Comparison of ENCODE assay signal across 8 cellular contexts in genomic region chr14:96204151-96205058, GRCh38. TPM values are rescaled to one million over a fixed set of nuclear protein-coding genes. Genes with fewer than 3 reads are reported as not detected.
A peak's percentile ranks its signal among the peaks of the same experiment; 100 is the strongest.
DNase-seq lines count a peak whose midpoint lies in the region; ATAC-seq and TF ChIP-seq lines count a peak whose summit lies in the region.

Gene BDKRB2, plus strand, starts transcription at chr14:96204839. Its CDS starts 32,269 bp downstream, at chr14:96237108.

- DNase-seq in HS-27A (ENCODE audit: low read depth), result peak; percentile 29
- peak; percentile 59 for DNase-seq in NOMO-1 treated with DMSO at 0.1 percent for 48 hours (lab: John Stamatoyannopoulos, UW; ENCODE audit: unreplicated experiment)
- peak; percentile 63 for DNase-seq in cerebellum (ENCODE audit: low spot score)
- peak; percentile 62 for DNase-seq in kidney epithelial cell (ENCODE audit: low read depth)
- DNase-seq in spleen, result peak; percentile 74
- DNase-seq in effector CD4-positive, alpha-beta T cell, result no peak

- peak within 1 kb of the TSS; percentile 81 for H3K4me2 ChIP-seq in BLaER1

- H3K27ac ChIP-seq in BLaER1 (no peak within 1 kb of the TSS), spleen (peak within 1 kb of the TSS in 2 of 8 donors; percentile 30 to 33)

- 15 to 20% (median 16%) methylated on average over 29 to 41 of the region's 41 CpGs for WGBS in spleen, 5 donors

- peak within 1 kb of the TSS; percentile 3; the same call in 1 of the 2 replicates for H3K4me3 ChIP-seq in BLaER1
- peak within 1 kb of the TSS; percentile 54 for H3K4me3 ChIP-seq in kidney epithelial cell (ENCODE audit: low read depth, low read length)
- peak within 1 kb of the TSS in 4 of 8 donors; percentile 1 to 40 (median 12) for H3K4me3 ChIP-seq in spleen

- H3K9me3 ChIP-seq in BLaER1, result no peaks in the 10 kb centered on the region
- H3K9me3 ChIP-seq in spleen, result no peaks in the 10 kb centered on the region

- no peak for ATAC-seq in GM18498 (IDR thresholded peaks at IDR 0.05; ENCODE audit: unreplicated experiment)

- TF ChIP-seq CTCF in kidney epithelial cell (IDR thresholded peaks at IDR 0.05; ENCODE audit: insufficient read depth, low read length, poor library complexity, severe bottlenecking) (no peak), spleen (IDR thresholded peaks at IDR 0.05 in 8 of 11, conservative IDR thresholded peaks at IDR 0.05 in 3 of 11) (no peak)

- intact Hi-C loops in spleen (cut with DNase I; ENCODE audit: low total_unique reads), result no loop called here

- H3K4me1 ChIP-seq in BLaER1 (peaks cover 26% of the 10 kb centered on the region), spleen (peaks cover 0 to 15% (median 0%) of the 10 kb centered on the region in 6 donors)

- H3K36me3 ChIP-seq in BLaER1, result no peaks in the 10 kb centered on the region
- H3K36me3 ChIP-seq in kidney epithelial cell (ENCODE audit: control insufficient read depth, insufficient read depth, low read length), result no peaks in the 10 kb centered on the region
- H3K36me3 ChIP-seq in spleen, result no peaks in the 10 kb centered on the region

- H4K20me1 ChIP-seq in BLaER1, result no peaks in the 10 kb centered on the region

- H3K27me3 ChIP-seq in BLaER1, result no peaks in the 10 kb centered on the region
- no peaks in the 10 kb centered on the region for H3K27me3 ChIP-seq in kidney epithelial cell (ENCODE audit: control insufficient read depth, insufficient read depth, low read length)
- peaks cover 0 to 74% (median 12%) of the 10 kb centered on the region in 7 donors for H3K27me3 ChIP-seq in spleen (replicated peaks in 1 of 7)

- no peak for TF ChIP-seq POLR2A in spleen (IDR thresholded peaks at IDR 0.05)

- H3K9ac ChIP-seq in BLaER1, result no peak within 1 kb of the TSS

RNA-seq across cellular contexts. Expression of gene BDKRB2, which starts in this region (rescaled TPM):
- total RNA-seq in cerebellum (0.45 TPM), kidney epithelial cell (0.89 and 1.2 TPM in 2 replicates), spleen (under 1 TPM in 4 of 7 donors, not detected in 3; 0.13 to 0.57 (median 0.17) TPM)
- under 1 TPM; 0.02 to 0.22 (median 0.11) TPM for polyA plus RNA-seq in spleen

Comparison
In these comparisons a context has a peak if more than half of its experiments do, and no peak if none do; other contexts are left out.
1. Peak in DNase-seq in cerebellum; RNA of the gene not detected or under 1 TPM.
2. Peak in DNase-seq in spleen; RNA of the gene not detected or under 1 TPM.